Comparison of ENCODE assay signal across 8 cellular contexts in the genomic region with DNA sequence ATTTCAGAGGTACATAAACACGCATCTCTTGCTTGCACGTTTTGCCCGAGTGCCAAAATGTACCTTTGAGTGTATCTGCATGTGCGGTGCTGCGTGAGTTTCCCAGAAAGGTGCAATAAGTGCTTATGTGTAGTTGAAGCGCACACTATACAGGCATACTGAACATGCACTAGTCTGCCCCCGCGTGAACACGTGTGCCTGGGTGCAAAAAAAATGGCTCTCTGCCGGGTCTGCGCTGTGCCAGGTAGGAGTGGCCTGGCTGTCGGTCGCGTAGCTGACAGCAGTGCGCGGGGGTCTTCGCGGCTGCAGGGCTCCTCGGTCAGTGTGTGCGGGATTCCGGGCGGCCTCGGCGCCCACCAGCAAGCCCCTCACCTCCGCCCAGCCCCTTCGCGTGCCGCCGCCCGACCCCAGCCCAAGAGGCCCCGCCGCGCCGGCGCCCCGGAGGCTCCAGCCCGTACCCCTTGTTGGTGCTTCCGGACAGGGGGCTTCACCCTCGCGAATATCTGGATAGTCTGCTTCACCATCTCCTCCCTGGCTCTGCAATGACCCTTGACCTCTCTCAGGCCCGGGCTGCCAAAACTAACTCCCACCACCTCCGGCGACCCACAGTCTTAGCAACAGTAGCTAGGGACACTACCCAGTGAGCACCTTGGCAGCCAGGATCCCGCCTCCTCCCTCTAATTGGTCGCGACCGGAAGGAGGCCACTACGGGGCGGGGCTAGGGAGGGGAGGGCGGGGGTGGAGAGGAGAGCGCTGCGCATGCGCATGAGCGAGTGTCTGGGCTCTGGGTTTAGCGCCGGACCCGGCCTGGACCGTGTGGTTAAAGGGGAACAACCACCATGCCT. TPM values are rescaled to one million over a fixed set of nuclear protein-coding genes. Genes with fewer than 3 reads are reported as not detected.
DNase-seq lines count a peak whose midpoint lies in the region; ATAC-seq and TF ChIP-seq lines count a peak whose summit lies in the region.

TSS of gene KIF6 (minus strand) at position 622 of the 845 bp plus-strand sequence. CDS start at position 524, 98 bp downstream.

- no peaks in the 10 kb centered on the region for H3K9me3 Mint-ChIP-seq in activated naive CD8-positive, alpha-beta T cell treated with anti-CD3 and anti-CD28 coated beads, Interleukin-2, amount 10 ng/mL, durations not matched to agents 7 days and 5 days

- H3K36me3 ChIP-seq in osteoblast (ENCODE audit: insufficient read depth, low read length), result no peaks in the 10 kb centered on the region

- no peaks in the 10 kb centered on the region for H3K27me3 ChIP-seq in osteoblast (ENCODE audit: insufficient read depth, low read length)

- no peaks in the 10 kb centered on the region for H3K9me3 ChIP-seq in osteoblast (ENCODE audit: low read depth, low read length)

- peaks cover 6% of the 10 kb centered on the region for H3K27me3 Mint-ChIP-seq in activated naive CD8-positive, alpha-beta T cell treated with anti-CD3 and anti-CD28 coated beads, Interleukin-2, amount 10 ng/mL, durations not matched to agents 7 days and 5 days

- POLR2A ChIA-PET in activated naive CD8-positive, alpha-beta T cell treated with anti-CD3 and anti-CD28 coated beads, Interleukin-2, amount 10 ng/mL, durations not matched to agents 7 days and 5 days (lab: Charles Lee), result no interaction called here

- peak within 1 kb of the TSS; percentile 87 for H3K4me2 ChIP-seq in osteoblast (ENCODE audit: insufficient read depth, low read length)

- H3K36me3 Mint-ChIP-seq in activated naive CD8-positive, alpha-beta T cell treated with anti-CD3 and anti-CD28 coated beads, Interleukin-2, amount 10 ng/mL, durations not matched to agents 7 days and 5 days, result no peaks in the 10 kb centered on the region

- peak; percentile 99 for ATAC-seq in GM21786 (IDR thresholded peaks at IDR 0.05; ENCODE audit: unreplicated experiment)
- peak; percentile 98 for ATAC-seq in activated naive CD8-positive, alpha-beta T cell treated with anti-CD3 and anti-CD28 coated beads, Interleukin-2, amount 10 ng/mL, durations not matched to agents 7 days and 5 days (ENCODE audit: low read depth)
- peak; percentile 99 for ATAC-seq in Right ventricle myocardium inferior

- no peaks in the 10 kb centered on the region for H4K20me1 ChIP-seq in osteoblast (ENCODE audit: insufficient read depth, low read length)

- H3K27ac ChIP-seq in osteoblast (ENCODE audit: low read depth, low read length), result no peak within 1 kb of the TSS
- peak within 1 kb of the TSS; percentile 91 for H3K27ac ChIP-seq in temporal lobe (ENCODE audit: low read depth, low read length)

- peak within 1 kb of the TSS; percentile 62 for H3K27ac Mint-ChIP-seq in activated naive CD8-positive, alpha-beta T cell treated with anti-CD3 and anti-CD28 coated beads, Interleukin-2, amount 10 ng/mL, durations not matched to agents 7 days and 5 days

- peak; percentile 98 for DNase-seq in DMS53 (lab: John Stamatoyannopoulos, UW)
- DNase-seq in LNCaP clone FGC (ENCODE audit: low read depth), result peak; percentile 73
- DNase-seq in SK-MEL-5 (ENCODE audit: low read depth, low spot score), result peak; percentile 95
- peak; percentile 78 for DNase-seq in activated naive CD8-positive, alpha-beta T cell treated with anti-CD3 and anti-CD28 coated beads, Interleukin-2, amount 10 ng/mL, durations not matched to agents 7 days and 5 days
- DNase-seq in Right ventricle myocardium inferior (ENCODE audit: missing footprints), result peak; percentile 96
- DNase-seq in osteoblast (ENCODE audit: insufficient read length, low spot score, missing footprints), result peak; percentile 98

- peak within 1 kb of the TSS; percentile 89 for H2AFZ ChIP-seq in osteoblast (ENCODE audit: low read length)

- H3K4me3 Mint-ChIP-seq in activated naive CD8-positive, alpha-beta T cell treated with anti-CD3 and anti-CD28 coated beads, Interleukin-2, amount 10 ng/mL, durations not matched to agents 7 days and 5 days, result peak within 1 kb of the TSS; percentile 91

- no peaks in the 10 kb centered on the region for H3K79me2 ChIP-seq in osteoblast (ENCODE audit: insufficient read depth, low read length)

- peaks cover 3% of the 10 kb centered on the region for H3K4me1 ChIP-seq in osteoblast (ENCODE audit: insufficient read depth, low read length)

- H3K4me3 ChIP-seq in LNCaP clone FGC (ENCODE audit: low read depth, low read length), result peak within 1 kb of the TSS; percentile 59
- peak within 1 kb of the TSS; percentile 77 for H3K4me3 ChIP-seq in osteoblast (ENCODE audit: insufficient read depth, low read length)

- TF ChIP-seq CTCF in LNCaP clone FGC (IDR thresholded peaks at IDR 0.05; ENCODE audit: control insufficient read depth, extremely low read depth, insufficient read depth) (no peak), osteoblast (IDR thresholded peaks at IDR 0.05; ENCODE audit: extremely low read depth, low read depth, low read length) (no peak)

- H3K4me1 Mint-ChIP-seq in activated naive CD8-positive, alpha-beta T cell treated with anti-CD3 and anti-CD28 coated beads, Interleukin-2, amount 10 ng/mL, durations not matched to agents 7 days and 5 days, result peaks cover 4% of the 10 kb centered on the region

- in situ Hi-C loops in SK-MEL-5 (cut with HindIII; ENCODE audit: low pct_unique_long_range_greater_than_20kb, low sequenced_read_pairs), result no loop called here

- intact Hi-C loops in Right ventricle myocardium inferior (cut with DNase I), result loop anchor here (10.0 kb wide), 1 partner anchor 160 kb away; no protein-coding TSS in a partner anchor

RNA-seq across cellular contexts. Expression of gene KIF6, which starts in this region (rescaled TPM):
- 20.5 and 23.6 TPM in 2 replicates for total RNA-seq in SK-MEL-5 (2014; rRNA removed; shearing (Covaris generic))
- polyA plus RNA-seq in SK-MEL-5 (2015; cell fraction: cytosol; rRNA removed), result 11.1 and 12.1 TPM in 2 replicates
- 7.1 and 11.5 TPM in 2 replicates for polyA plus RNA-seq in SK-MEL-5 (2015; cell fraction: nucleus; rRNA removed)
- not detected for total RNA-seq in activated naive CD8-positive, alpha-beta T cell treated with anti-CD3 and anti-CD28 coated beads, Interleukin-2, amount 10 ng/mL, durations not matched to agents 7 days and 5 days
- 0.16 TPM for total RNA-seq in Right ventricle myocardium inferior
- 0.88 and 1.4 TPM in 2 replicates for total RNA-seq in osteoblast
- 0.98 TPM for total RNA-seq in temporal lobe

Comparison
In these comparisons a context has a peak if more than half of its experiments do, and no peak if none do; other contexts are left out.
1. Peak in DNase-seq and ATAC-seq in activated naive CD8-positive, alpha-beta T cell treated with anti-CD3 and anti-CD28 coated beads, Interleukin-2, amount 10 ng/mL, durations not matched to agents 7 days and 5 days; RNA of the gene not detected or under 1 TPM.
2. Peak in DNase-seq and ATAC-seq in Right ventricle myocardium inferior; RNA of the gene not detected or under 1 TPM.